9 cellular contexts compared by ENCODE assay signal in genomic region chr20:10670521-10671220, GRCh38. TPM values are rescaled to one million over a fixed set of nuclear protein-coding genes. Genes with fewer than 3 reads are reported as not detected.
DNase-seq lines count a peak whose midpoint lies in the region; ATAC-seq, FAIRE-seq and TF ChIP-seq lines count a peak whose summit lies in the region.
"Had no signal": no experiment of that assay in that cellular context is flagged by ENCODE, and none has a peak within 500 bp of the region (broad histone marks: within the 10 kb centered on the region; RNA-seq: fewer than 3 reads in every experiment).

No MANE protein-coding gene starts in this region.

- TF ChIP-seq CTCF in A549 (IDR thresholded peaks at IDR 0.05) = no peak
- no peak for TF ChIP-seq CTCF in chondrocyte (IDR thresholded peaks at IDR 0.05)
- no peak for TF ChIP-seq CTCF in nephron progenitor cell (IDR thresholded peaks at IDR 0.05)

- no peak for TF ChIP-seq EP300 in A549 (IDR thresholded peaks at IDR 0.05)

- H3K4me1 ChIP-seq in A549 = peaks cover 52% of the 10 kb centered on the region

- peak overlapping the region; percentile 91 for H3K4me2 ChIP-seq in A549

- POLR2A ChIA-PET in A549 (lab: Yijun Ruan, JAX) = interaction anchor here (0.6 to 6.1 kb wide), 17 partner anchors 9 to 784 kb away, joined by 3 to 79 read pairs (median 4); partner anchors contain the start of genes MKKS and SLX4IP

- H3K4me1 Mint-ChIP-seq in chondrocyte (ENCODE audit: low read depth) (peaks cover 58% of the 10 kb centered on the region), nephron progenitor cell (peaks cover 69% of the 10 kb centered on the region)

- H3K4me3 ChIP-seq in A549 = peak overlapping the region; percentile 92

- no peak for TF ChIP-seq POLR2A in A549 (IDR thresholded peaks at IDR 0.05; ENCODE audit: low read length)

- H3K27ac Mint-ChIP-seq in chondrocyte (ENCODE audit: unreplicated experiment) (peak overlapping the region; percentile 95), nephron progenitor cell (peak overlapping the region; percentile 87)

- peak overlapping the region; percentile 95 to 97 for H3K27ac ChIP-seq in A549

- H3K4me3 Mint-ChIP-seq in chondrocyte (ENCODE audit: unreplicated experiment) (peak overlapping the region; percentile 98), nephron progenitor cell (peak overlapping the region; percentile 84)

- CTCF ChIA-PET in A549 (lab: Yijun Ruan, JAX) = interaction anchor here (0.6 to 3.0 kb wide), 55 partner anchors 8 to 1054 kb away, joined by 3 to 30 read pairs (median 4); partner anchors contain the start of genes MKKS and SLX4IP

- ATAC-seq in A549 (no peak), GM19397 (IDR thresholded peaks at IDR 0.05; ENCODE audit: unreplicated experiment) (peak; percentile 27), HG03520 (IDR thresholded peaks at IDR 0.05; ENCODE audit: unreplicated experiment) (peak; percentile 21)

- 14% methylated on average over 17 of the region's 17 CpGs for WGBS in A549 (ENCODE audit: missing lambda C conversion rate)

- H3K9me3 ChIP-seq in A549 = no peaks in the 10 kb centered on the region

- FAIRE-seq in A549 (lab: Jason Lieb, UNC) (peak; percentile 72), HTR-8/SVneo (lab: Jason Lieb, UNC) (no peak)
- FAIRE-seq: G401.6 had no signal

- no peak for DNase-seq in A549 (ENCODE audit: low read depth in 1 of 2, low spot score in 1 of 2)
- no peak for DNase-seq in chondrocyte (ENCODE audit: low spot score)
- peak; percentile 38 for DNase-seq in nephron progenitor cell
- DNase-seq in NCI-H2171 (lab: John Stamatoyannopoulos, UW) = no peak
- DNase-seq in NCI-H2107 treated with DMSO at 0.1 percent for 48 hours (lab: John Stamatoyannopoulos, UW; ENCODE audit: unreplicated experiment) = no peak
- DNase-seq in HTR-8/SVneo (ENCODE audit: insufficient read length, low spot score) = no peak

- TF ChIP-seq RAD21 in A549 (conservative IDR thresholded peaks at IDR 0.05 in 1 of 2, IDR thresholded peaks at IDR 0.05 in 1 of 2) = no peak

- peaks cover 47% of the 10 kb centered on the region for H3K36me3 Mint-ChIP-seq in chondrocyte (ENCODE audit: low read depth)
- peaks cover 21% of the 10 kb centered on the region for H3K36me3 Mint-ChIP-seq in nephron progenitor cell (ENCODE audit: low read depth)

- no peaks in the 10 kb centered on the region for H3K9me3 Mint-ChIP-seq in chondrocyte (ENCODE audit: low read depth)
- no peaks in the 10 kb centered on the region for H3K9me3 Mint-ChIP-seq in nephron progenitor cell

- H3K27me3 Mint-ChIP-seq in chondrocyte (ENCODE audit: low read depth) = no peaks in the 10 kb centered on the region
- no peaks in the 10 kb centered on the region for H3K27me3 Mint-ChIP-seq in nephron progenitor cell (ENCODE audit: low read depth, poor library complexity)

TF ChIP-seq in A549, 52 proteins besides CTCF, POLR2A, EP300 and RAD21:
- TF ChIP-seq ATOH8 (CRISPR knock-in tag; IDR thresholded peaks at IDR 0.05; ENCODE audit: low read depth) (no peak), RARB (CRISPR knock-in tag; IDR thresholded peaks at IDR 0.05) (no peak), PBX3 (IDR thresholded peaks at IDR 0.05) (no peak), NR3C1 (IDR thresholded peaks at IDR 0.05) (no peak), KDM1A (IDR thresholded peaks at IDR 0.05; ENCODE audit: low read depth) (no peak), BHLHE40 (IDR thresholded peaks at IDR 0.05; ENCODE audit: low read depth, low read length) (no peak), FOSL2 (IDR thresholded peaks at IDR 0.05) (no peak), FOSL2 (CRISPR knock-in tag; IDR thresholded peaks at IDR 0.05) (no peak), FOXS1 (CRISPR knock-in tag; IDR thresholded peaks at IDR 0.05) (no peak), EHMT2 (IDR thresholded peaks at IDR 0.05; ENCODE audit: low read depth) (no peak), REST (IDR thresholded peaks at IDR 0.05) (no peak), MYC (IDR thresholded peaks at IDR 0.05; ENCODE audit: borderline replicate concordance, low read length) (no peak), HDAC2 (IDR thresholded peaks at IDR 0.05) (no peak), HOXA7 (CRISPR knock-in tag; IDR thresholded peaks at IDR 0.05) (no peak), E2F6 (IDR thresholded peaks at IDR 0.05; ENCODE audit: borderline replicate concordance, low read depth) (no peak)

RNA-seq across cellular contexts. Expression of gene JAG1, which starts 3.1 kb away (rescaled TPM):
- polyA plus RNA-seq in A549 (2011; rRNA removed) (90.0 and 141 TPM in 2 replicates), A549 (2017; fragmentation: RNase III; extraction: RNeasy Plus Mini Kit Qiagen cat#74134 plus additional on column Dnase treatment) (75.7 to 80.9 TPM (median 80.8 TPM) in 3 replicates)
- polyA plus RNA-seq in A549 (2012; cell fraction: cytosol; rRNA removed) = 34.0 and 43.4 TPM in 2 replicates
- polyA plus RNA-seq in A549 (2012; cell fraction: nucleus; rRNA removed) = 147 and 253 TPM in 2 replicates
- 334 and 370 TPM in 2 replicates for polyA minus RNA-seq in A549 (2011; rRNA and poly(A)+ RNA removed)
- total RNA-seq in chondrocyte = 161 to 510 TPM (median 505 TPM) in 3 replicates

Comparison
In these comparisons a context has a peak if more than half of its experiments do, and no peak if none do; other contexts are left out.
1. ATAC-seq: peak in GM19397 (single experiment) and HG03520 (single experiment); none in A549 (0 of 2).